Comparison of ENCODE assay signal across 8 cellular contexts in genomic region chr16:10944249-10945064, GRCh38. TPM values are rescaled to one million over a fixed set of nuclear protein-coding genes. Genes with fewer than 3 reads are reported as not detected.
DNase-seq lines count a peak whose midpoint lies in the region; ATAC-seq and FAIRE-seq lines count a peak whose summit lies in the region.

Gene CLEC16A (plus strand): TSS chr16:10944564. CDS start chr16:10944718, 154 bp downstream.

- ATAC-seq in GM21367 (IDR thresholded peaks at IDR 0.05; ENCODE audit: unreplicated experiment) = peak; percentile 60
- ATAC-seq in effector memory CD8-positive, alpha-beta T cell (replicated peaks) = peak; percentile 74

- CTCF ChIA-PET in activated CD8-positive, alpha-beta memory T cell treated with anti-CD3 and anti-CD28 coated beads for 36 hours (lab: Charles Lee) = interaction anchor here (1.0 to 2.2 kb wide), 3 partner anchors 9 to 27 kb away, joined by 3 to 13 read pairs (median 8); no protein-coding TSS in a partner anchor

- no peaks in the 10 kb centered on the region for H3K27me3 Mint-ChIP-seq in effector memory CD8-positive, alpha-beta T cell

- peak within 1 kb of the TSS; percentile 92 to 94 for H3K27ac Mint-ChIP-seq in effector memory CD8-positive, alpha-beta T cell

- POLR2A ChIA-PET in activated CD8-positive, alpha-beta memory T cell treated with anti-CD3 and anti-CD28 coated beads for 36 hours (lab: Charles Lee) = interaction anchor here (1.3 kb wide), 1 partner anchor 307 kb away, joined by 3 read pairs; no protein-coding TSS in a partner anchor

- H3K4me3 Mint-ChIP-seq in effector memory CD8-positive, alpha-beta T cell = peak within 1 kb of the TSS; percentile 84 to 91

- H3K36me3 Mint-ChIP-seq in effector memory CD8-positive, alpha-beta T cell (ENCODE audit: insufficient read depth) = peaks cover 8% of the 10 kb centered on the region

- H3K9me3 Mint-ChIP-seq in effector memory CD8-positive, alpha-beta T cell = no peaks in the 10 kb centered on the region

- FAIRE-seq in HTR-8/SVneo (lab: Jason Lieb, UNC) = peak; percentile 33

- DNase-seq in COR-L47 (lab: John Stamatoyannopoulos, UW) (peak; percentile 94), HTR-8/SVneo (ENCODE audit: insufficient read length, low spot score) (peak; percentile 93), NOMO-1 treated with DMSO at 0.1 percent for 48 hours (lab: John Stamatoyannopoulos, UW; ENCODE audit: unreplicated experiment) (peak; percentile 87), medulla oblongata (ENCODE audit: extremely low spot score) (peak; percentile 98)
- peak; percentile 95 to 98 (median 96) for DNase-seq in effector memory CD8-positive, alpha-beta T cell
- DNase-seq in stimulated activated CD4-positive, alpha-beta T cell treated with anti-CD3 and anti-CD28 coated beads, TNF-alpha, amount 100 ng/mL, for 48 hours (ENCODE audit: low read depth in 3 of 3) = peak; percentile 89 to 93 (median 91)

- H3K4me1 Mint-ChIP-seq in effector memory CD8-positive, alpha-beta T cell (ENCODE audit: low read depth in 2 of 2) = peaks cover 52 to 63% of the 10 kb centered on the region in 2 donors

RNA-seq across cellular contexts. Expression of gene CLEC16A, which starts in this region (rescaled TPM):
- total RNA-seq in activated CD8-positive, alpha-beta memory T cell treated with anti-CD3 and anti-CD28 coated beads for 36 hours = 10 to 100 TPM; 32.6 to 34.9 TPM

Comparison
In these comparisons a context has a peak if more than half of its experiments do, and no peak if none do; other contexts are left out.
1. Peak in every context shown above with its lines: DNase-seq and ATAC-seq.